18 cellular contexts compared by ENCODE assay signal in the genomic region with DNA sequence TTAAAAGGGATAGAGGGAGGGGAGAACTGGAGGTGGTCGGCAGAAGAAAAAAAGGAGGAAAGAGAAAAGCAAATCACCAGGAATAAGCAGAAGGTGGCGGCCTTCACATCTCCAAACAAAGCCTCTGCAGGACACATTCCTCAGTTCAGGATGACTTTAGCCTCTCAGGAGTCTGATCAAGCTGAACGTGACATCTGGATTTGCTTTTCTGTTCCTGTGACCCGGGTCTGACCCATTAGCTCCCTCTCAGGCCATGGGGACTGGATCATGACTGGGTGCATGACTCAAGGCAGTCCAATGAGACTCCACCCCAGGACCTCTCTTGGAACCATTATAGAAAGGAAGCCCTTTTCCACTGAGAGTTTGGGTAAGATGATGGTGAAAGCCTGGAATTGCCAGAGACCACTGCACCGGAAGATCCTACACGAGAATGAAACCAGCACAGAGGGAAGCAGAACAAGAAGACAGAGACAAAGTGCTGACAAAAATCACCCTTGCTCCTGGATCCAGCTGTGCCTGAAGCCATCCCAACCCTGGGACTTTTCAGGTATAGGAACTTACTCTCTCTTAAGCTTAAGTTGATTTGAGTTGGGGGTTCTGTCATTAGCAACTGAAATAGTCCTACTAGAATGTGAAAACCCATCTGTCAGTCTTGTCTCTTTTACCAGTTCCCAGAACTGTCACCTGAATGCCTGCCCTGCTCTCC.
"Had no signal": no experiment of that assay in that cellular context is flagged by ENCODE, and none has a peak within 500 bp of the region (broad histone marks: within the 10 kb centered on the region; RNA-seq: fewer than 3 reads in every experiment).

No MANE protein-coding gene starts in this region.

- ATAC-seq: naive thymus-derived CD8-positive, alpha-beta T cell; sciatic nerve; stimulated activated memory B cell treated with anti-CD40 and anti-IgM and Interleukin-4, amounts not matched to agents 10 μg/mL and 1 μg/mL and 100 μg/mL, for 72 hours had no signal

- H3K27ac ChIP-seq: esophagus squamous epithelium, spleen, transverse colon had no signal

- H3K27me3 ChIP-seq: esophagus squamous epithelium, spleen, transverse colon had no signal

- DNase-seq: activated CD4-positive, alpha-beta T cell treated with anti-CD3 and anti-CD28 coated beads for 1 hour; activated CD4-positive, alpha-beta T cell treated with anti-CD3 and anti-CD28 coated beads, Interleukin-2, amount 50 U/mL, for 48 hours; activated gamma-delta T cell; activated naive CD8-positive, alpha-beta T cell treated with anti-CD3 and anti-CD28 coated beads for 36 hours; activated T-cell treated with anti-CD3 and anti-CD28 coated beads, Interleukin-2, amount 50 U/mL, for 48 hours; anterior cingulate cortex; esophagus squamous epithelium; hippocampal formation; kidney glomerular epithelial cell; naive thymus-derived CD8-positive, alpha-beta T cell; nucleus accumbens; spleen; stimulated activated CD4-positive, alpha-beta T cell treated with anti-CD3 and anti-CD28 coated beads, Interleukin-1b, Interleukin-23, amount 100 ng/mL, for 48 hours; transverse colon had no signal

- H3K9me3 Mint-ChIP-seq: activated naive CD8-positive, alpha-beta T cell treated with anti-CD3 and anti-CD28 coated beads for 36 hours; naive thymus-derived CD8-positive, alpha-beta T cell had no signal

- H3K9me3 ChIP-seq: esophagus squamous epithelium, spleen, transverse colon had no signal

- H3K4me3 ChIP-seq: esophagus squamous epithelium, lung, spleen, transverse colon had no signal

- H3K4me3 Mint-ChIP-seq: activated naive CD8-positive, alpha-beta T cell treated with anti-CD3 and anti-CD28 coated beads for 36 hours; naive thymus-derived CD8-positive, alpha-beta T cell; stimulated activated memory B cell treated with anti-CD40 and anti-IgM and Interleukin-4, amounts not matched to agents 10 μg/mL and 1 μg/mL and 100 μg/mL, for 72 hours had no signal

- H3K4me1 Mint-ChIP-seq: stimulated activated memory B cell treated with anti-CD40 and anti-IgM and Interleukin-4, amounts not matched to agents 10 μg/mL and 1 μg/mL and 100 μg/mL, for 72 hours had no signal

- H3K36me3 Mint-ChIP-seq: activated naive CD8-positive, alpha-beta T cell treated with anti-CD3 and anti-CD28 coated beads for 36 hours had no signal

- H3K27me3 Mint-ChIP-seq: activated naive CD8-positive, alpha-beta T cell treated with anti-CD3 and anti-CD28 coated beads for 36 hours; progenitor cell of endocrine pancreas; stimulated activated memory B cell treated with anti-CD40 and anti-IgM and Interleukin-4, amounts not matched to agents 10 μg/mL and 1 μg/mL and 100 μg/mL, for 72 hours had no signal

- H3K27ac Mint-ChIP-seq: activated naive CD8-positive, alpha-beta T cell treated with anti-CD3 and anti-CD28 coated beads for 36 hours; progenitor cell of endocrine pancreas; stimulated activated memory B cell treated with anti-CD40 and anti-IgM and Interleukin-4, amounts not matched to agents 10 μg/mL and 1 μg/mL and 100 μg/mL, for 72 hours had no signal

- H3K4me1 ChIP-seq: esophagus squamous epithelium, spleen, transverse colon had no signal

- H3K36me3 ChIP-seq: spleen, transverse colon had no signal
